1 cellular context compared by ENCODE assay signal in the genomic region with DNA sequence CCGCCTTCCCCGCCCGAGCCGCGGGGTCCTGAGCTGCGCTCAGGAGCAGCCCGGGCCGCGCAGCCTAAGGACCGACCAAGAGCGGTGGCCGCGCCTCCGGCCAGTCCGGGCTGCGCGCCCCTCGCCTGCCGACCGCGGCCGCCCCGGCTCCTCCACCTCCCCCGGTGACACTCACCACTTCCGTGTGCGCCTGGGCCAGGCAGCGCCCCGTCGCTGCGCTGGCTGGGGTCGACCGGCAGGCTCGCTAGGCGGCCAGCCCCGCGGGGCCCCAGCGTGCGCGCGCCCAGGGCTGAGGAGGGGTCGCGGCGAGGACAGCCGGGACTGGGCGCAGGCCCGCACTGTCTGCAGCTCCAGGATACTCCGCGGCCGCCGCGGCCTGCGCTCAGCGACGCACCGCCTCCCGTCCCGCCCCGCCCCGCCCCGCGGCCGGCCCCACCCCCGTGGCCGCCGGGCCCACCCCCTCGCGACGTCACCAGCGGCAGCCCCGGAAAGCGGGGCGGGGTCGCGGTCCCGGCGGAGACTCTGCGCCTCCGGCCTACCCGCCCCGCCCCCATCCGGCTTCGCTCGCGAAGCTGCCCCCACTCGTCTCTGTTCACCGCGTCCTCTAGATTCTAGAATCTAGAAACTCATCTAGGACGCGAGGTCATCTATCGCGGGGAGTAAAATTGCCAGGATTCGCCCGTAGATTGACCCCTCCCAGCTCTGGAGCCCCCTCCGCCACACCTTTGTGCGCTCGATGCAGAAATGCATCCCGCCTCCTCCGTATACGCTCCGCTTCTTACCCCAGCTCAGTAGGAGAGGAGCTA.
A peak's percentile ranks its signal among the peaks of the same experiment; 100 is the strongest.
TF ChIP-seq lines count a peak whose summit lies in the region.

A gene (minus strand): TSS at position 392 of the 806 bp plus-strand sequence. CDS start 80,285 bp downstream, outside the sequence.

TF ChIP-seq in HepG2, 621 proteins besides CTCF, POLR2A, EP300 and RAD21 (continued from another document and continues in another):
- TF ChIP-seq, protein P1, sequence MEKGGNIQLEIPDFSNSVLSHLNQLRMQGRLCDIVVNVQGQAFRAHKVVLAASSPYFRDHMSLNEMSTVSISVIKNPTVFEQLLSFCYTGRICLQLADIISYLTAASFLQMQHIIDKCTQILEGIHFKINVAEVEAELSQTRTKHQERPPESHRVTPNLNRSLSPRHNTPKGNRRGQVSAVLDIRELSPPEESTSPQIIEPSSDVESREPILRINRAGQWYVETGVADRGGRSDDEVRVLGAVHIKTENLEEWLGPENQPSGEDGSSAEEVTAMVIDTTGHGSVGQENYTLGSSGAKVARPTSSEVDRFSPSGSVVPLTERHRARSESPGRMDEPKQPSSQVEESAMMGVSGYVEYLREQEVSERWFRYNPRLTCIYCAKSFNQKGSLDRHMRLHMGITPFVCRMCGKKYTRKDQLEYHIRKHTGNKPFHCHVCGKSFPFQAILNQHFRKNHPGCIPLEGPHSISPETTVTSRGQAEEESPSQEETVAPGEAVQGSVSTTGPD (CRISPR knock-in tag; IDR thresholded peaks at IDR 0.05): no peak
- peak; percentile 67; the same call in 1 of the 2 replicates for TF ChIP-seq SP4 (CRISPR knock-in tag; IDR thresholded peaks at IDR 0.05)
- 0 out of 2 replicates have a peak, but pooled peaks have one; percentile 46 for TF ChIP-seq IRX3 (CRISPR knock-in tag; IDR thresholded peaks at IDR 0.05; ENCODE audit: borderline replicate concordance, low read depth)
- no peak; the same call in 1 of the 2 replicates for TF ChIP-seq ZNF776 (CRISPR knock-in tag; IDR thresholded peaks at IDR 0.05)
- no peak for TF ChIP-seq ZNF549 (CRISPR knock-in tag; IDR thresholded peaks at IDR 0.05)
- TF ChIP-seq, protein P2, sequence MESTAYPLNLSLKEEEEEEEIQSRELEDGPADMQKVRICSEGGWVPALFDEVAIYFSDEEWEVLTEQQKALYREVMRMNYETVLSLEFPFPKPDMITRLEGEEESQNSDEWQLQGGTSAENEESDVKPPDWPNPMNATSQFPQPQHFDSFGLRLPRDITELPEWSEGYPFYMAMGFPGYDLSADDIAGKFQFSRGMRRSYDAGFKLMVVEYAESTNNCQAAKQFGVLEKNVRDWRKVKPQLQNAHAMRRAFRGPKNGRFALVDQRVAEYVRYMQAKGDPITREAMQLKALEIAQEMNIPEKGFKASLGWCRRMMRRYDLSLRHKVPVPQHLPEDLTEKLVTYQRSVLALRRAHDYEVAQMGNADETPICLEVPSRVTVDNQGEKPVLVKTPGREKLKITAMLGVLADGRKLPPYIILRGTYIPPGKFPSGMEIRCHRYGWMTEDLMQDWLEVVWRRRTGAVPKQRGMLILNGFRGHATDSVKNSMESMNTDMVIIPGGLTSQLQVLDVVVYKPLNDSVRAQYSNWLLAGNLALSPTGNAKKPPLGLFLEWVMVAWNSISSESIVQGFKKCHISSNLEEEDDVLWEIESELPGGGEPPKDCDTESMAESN (CRISPR knock-in tag; conservative IDR thresholded peaks at IDR 0.05): peak; percentile 60; the same call in 1 of the 2 replicates
- TF ChIP-seq ZNF563 (CRISPR knock-in tag; IDR thresholded peaks at IDR 0.05): peak; percentile 82
- TF ChIP-seq ZNF557 (CRISPR knock-in tag; IDR thresholded peaks at IDR 0.05): no peak
- TF ChIP-seq RARA (CRISPR knock-in tag; IDR thresholded peaks at IDR 0.05): peak; percentile 30; the same call in 1 of the 2 replicates
- TF ChIP-seq ETV5 (CRISPR knock-in tag; IDR thresholded peaks at IDR 0.05; ENCODE audit: borderline replicate concordance): peak; percentile 28; the same call in 1 of the 2 replicates
- TF ChIP-seq, protein P3, sequence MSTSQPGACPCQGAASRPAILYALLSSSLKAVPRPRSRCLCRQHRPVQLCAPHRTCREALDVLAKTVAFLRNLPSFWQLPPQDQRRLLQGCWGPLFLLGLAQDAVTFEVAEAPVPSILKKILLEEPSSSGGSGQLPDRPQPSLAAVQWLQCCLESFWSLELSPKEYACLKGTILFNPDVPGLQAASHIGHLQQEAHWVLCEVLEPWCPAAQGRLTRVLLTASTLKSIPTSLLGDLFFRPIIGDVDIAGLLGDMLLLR (CRISPR knock-in tag; IDR thresholded peaks at IDR 0.05): no peak
- no peak for TF ChIP-seq KDM4B (CRISPR knock-in tag; IDR thresholded peaks at IDR 0.05)
- TF ChIP-seq, protein P4, sequence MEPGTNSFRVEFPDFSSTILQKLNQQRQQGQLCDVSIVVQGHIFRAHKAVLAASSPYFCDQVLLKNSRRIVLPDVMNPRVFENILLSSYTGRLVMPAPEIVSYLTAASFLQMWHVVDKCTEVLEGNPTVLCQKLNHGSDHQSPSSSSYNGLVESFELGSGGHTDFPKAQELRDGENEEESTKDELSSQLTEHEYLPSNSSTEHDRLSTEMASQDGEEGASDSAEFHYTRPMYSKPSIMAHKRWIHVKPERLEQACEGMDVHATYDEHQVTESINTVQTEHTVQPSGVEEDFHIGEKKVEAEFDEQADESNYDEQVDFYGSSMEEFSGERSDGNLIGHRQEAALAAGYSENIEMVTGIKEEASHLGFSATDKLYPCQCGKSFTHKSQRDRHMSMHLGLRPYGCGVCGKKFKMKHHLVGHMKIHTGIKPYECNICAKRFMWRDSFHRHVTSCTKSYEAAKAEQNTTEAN (CRISPR knock-in tag; conservative IDR thresholded peaks at IDR 0.05): 0 out of 2 replicates have a peak, but pooled peaks have one; percentile 55
- TF ChIP-seq, protein P5, sequence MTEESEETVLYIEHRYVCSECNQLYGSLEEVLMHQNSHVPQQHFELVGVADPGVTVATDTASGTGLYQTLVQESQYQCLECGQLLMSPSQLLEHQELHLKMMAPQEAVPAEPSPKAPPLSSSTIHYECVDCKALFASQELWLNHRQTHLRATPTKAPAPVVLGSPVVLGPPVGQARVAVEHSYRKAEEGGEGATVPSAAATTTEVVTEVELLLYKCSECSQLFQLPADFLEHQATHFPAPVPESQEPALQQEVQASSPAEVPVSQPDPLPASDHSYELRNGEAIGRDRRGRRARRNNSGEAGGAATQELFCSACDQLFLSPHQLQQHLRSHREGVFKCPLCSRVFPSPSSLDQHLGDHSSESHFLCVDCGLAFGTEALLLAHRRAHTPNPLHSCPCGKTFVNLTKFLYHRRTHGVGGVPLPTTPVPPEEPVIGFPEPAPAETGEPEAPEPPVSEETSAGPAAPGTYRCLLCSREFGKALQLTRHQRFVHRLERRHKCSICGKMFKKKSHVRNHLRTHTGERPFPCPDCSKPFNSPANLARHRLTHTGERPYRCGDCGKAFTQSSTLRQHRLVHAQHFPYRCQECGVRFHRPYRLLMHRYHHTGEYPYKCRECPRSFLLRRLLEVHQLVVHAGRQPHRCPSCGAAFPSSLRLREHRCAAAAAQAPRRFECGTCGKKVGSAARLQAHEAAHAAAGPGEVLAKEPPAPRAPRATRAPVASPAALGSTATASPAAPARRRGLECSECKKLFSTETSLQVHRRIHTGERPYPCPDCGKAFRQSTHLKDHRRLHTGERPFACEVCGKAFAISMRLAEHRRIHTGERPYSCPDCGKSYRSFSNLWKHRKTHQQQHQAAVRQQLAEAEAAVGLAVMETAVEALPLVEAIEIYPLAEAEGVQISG (CRISPR knock-in tag; IDR thresholded peaks at IDR 0.05): peak; percentile 70; the same call in 1 of the 2 replicates
- no peak for TF ChIP-seq NR2F2 (IDR thresholded peaks at IDR 0.05; ENCODE audit: borderline replicate concordance, low read depth)
- no peak for TF ChIP-seq TCF7L2 (IDR thresholded peaks at IDR 0.05; ENCODE audit: low read depth, low read length)
- TF ChIP-seq, protein P6, sequence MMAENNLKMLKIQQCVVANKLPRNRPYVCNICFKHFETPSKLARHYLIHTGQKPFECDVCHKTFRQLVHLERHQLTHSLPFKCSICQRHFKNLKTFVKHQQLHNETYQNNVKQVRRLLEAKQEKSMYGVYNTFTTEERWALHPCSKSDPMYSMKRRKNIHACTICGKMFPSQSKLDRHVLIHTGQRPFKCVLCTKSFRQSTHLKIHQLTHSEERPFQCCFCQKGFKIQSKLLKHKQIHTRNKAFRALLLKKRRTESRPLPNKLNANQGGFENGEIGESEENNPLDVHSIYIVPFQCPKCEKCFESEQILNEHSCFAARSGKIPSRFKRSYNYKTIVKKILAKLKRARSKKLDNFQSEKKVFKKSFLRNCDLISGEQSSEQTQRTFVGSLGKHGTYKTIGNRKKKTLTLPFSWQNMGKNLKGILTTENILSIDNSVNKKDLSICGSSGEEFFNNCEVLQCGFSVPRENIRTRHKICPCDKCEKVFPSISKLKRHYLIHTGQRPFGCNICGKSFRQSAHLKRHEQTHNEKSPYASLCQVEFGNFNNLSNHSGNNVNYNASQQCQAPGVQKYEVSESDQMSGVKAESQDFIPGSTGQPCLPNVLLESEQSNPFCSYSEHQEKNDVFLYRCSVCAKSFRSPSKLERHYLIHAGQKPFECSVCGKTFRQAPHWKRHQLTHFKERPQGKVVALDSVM (CRISPR knock-in tag; IDR thresholded peaks at IDR 0.05): no peak
- TF ChIP-seq, protein P7, sequence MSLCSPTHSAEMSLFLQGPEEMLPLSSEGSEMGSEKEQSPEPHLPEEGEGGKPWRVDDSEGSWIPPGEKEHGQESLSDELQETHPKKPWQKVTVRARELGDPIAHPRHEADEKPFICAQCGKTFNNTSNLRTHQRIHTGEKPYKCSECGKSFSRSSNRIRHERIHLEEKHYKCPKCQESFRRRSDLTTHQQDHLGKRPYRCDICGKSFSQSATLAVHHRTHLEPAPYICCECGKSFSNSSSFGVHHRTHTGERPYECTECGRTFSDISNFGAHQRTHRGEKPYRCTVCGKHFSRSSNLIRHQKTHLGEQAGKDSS (CRISPR knock-in tag; IDR thresholded peaks at IDR 0.05; ENCODE audit: borderline replicate concordance, low read depth): peak; percentile 67
- TF ChIP-seq PAWR (CRISPR knock-in tag; IDR thresholded peaks at IDR 0.05; ENCODE audit: borderline replicate concordance): no peak
- TF ChIP-seq, protein P8, sequence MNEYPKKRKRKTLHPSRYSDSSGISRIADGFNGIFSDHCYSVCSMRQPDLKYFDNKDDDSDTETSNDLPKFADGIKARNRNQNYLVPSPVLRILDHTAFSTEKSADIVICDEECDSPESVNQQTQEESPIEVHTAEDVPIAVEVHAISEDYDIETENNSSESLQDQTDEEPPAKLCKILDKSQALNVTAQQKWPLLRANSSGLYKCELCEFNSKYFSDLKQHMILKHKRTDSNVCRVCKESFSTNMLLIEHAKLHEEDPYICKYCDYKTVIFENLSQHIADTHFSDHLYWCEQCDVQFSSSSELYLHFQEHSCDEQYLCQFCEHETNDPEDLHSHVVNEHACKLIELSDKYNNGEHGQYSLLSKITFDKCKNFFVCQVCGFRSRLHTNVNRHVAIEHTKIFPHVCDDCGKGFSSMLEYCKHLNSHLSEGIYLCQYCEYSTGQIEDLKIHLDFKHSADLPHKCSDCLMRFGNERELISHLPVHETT (CRISPR knock-in tag; conservative IDR thresholded peaks at IDR 0.05): 0 out of 2 replicates have a peak, but pooled peaks have one; percentile 14
- no peak for TF ChIP-seq JUND (CRISPR knock-in tag; IDR thresholded peaks at IDR 0.05)
- TF ChIP-seq, protein P9, sequence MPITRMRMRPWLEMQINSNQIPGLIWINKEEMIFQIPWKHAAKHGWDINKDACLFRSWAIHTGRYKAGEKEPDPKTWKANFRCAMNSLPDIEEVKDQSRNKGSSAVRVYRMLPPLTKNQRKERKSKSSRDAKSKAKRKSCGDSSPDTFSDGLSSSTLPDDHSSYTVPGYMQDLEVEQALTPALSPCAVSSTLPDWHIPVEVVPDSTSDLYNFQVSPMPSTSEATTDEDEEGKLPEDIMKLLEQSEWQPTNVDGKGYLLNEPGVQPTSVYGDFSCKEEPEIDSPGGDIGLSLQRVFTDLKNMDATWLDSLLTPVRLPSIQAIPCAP (CRISPR knock-in tag; IDR thresholded peaks at IDR 0.05; ENCODE audit: low read depth): no peak
- no peak for TF ChIP-seq ATM (IDR thresholded peaks at IDR 0.05; ENCODE audit: borderline replicate concordance)
- no peak for TF ChIP-seq NFYC (CRISPR knock-in tag; IDR thresholded peaks at IDR 0.05)
- TF ChIP-seq ERF (CRISPR knock-in tag; IDR thresholded peaks at IDR 0.05): 0 out of 2 replicates have a peak, but pooled peaks have one; percentile 12
- TF ChIP-seq, protein P10, sequence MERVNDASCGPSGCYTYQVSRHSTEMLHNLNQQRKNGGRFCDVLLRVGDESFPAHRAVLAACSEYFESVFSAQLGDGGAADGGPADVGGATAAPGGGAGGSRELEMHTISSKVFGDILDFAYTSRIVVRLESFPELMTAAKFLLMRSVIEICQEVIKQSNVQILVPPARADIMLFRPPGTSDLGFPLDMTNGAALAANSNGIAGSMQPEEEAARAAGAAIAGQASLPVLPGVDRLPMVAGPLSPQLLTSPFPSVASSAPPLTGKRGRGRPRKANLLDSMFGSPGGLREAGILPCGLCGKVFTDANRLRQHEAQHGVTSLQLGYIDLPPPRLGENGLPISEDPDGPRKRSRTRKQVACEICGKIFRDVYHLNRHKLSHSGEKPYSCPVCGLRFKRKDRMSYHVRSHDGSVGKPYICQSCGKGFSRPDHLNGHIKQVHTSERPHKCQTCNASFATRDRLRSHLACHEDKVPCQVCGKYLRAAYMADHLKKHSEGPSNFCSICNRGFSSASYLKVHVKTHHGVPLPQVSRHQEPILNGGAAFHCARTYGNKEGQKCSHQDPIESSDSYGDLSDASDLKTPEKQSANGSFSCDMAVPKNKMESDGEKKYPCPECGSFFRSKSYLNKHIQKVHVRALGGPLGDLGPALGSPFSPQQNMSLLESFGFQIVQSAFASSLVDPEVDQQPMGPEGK (CRISPR knock-in tag; IDR thresholded peaks at IDR 0.05): peak; percentile 27
- no peak for TF ChIP-seq SETDB1 (CRISPR knock-in tag; IDR thresholded peaks at IDR 0.05; ENCODE audit: borderline replicate concordance)
- TF ChIP-seq, protein P11, sequence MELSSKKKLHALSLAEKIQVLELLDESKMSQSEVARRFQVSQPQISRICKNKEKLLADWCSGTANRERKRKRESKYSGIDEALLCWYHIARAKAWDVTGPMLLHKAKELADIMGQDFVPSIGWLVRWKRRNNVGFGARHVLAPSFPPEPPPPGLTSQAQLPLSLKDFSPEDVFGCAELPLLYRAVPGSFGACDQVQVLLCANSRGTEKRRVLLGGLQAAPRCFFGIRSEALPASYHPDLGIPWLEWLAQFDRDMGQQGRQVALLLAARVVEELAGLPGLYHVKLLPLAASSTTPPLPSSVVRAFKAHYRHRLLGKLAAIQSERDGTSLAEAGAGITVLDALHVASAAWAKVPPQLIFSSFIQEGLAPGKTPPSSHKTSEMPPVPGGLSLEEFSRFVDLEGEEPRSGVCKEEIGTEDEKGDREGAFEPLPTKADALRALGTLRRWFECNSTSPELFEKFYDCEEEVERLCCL (CRISPR knock-in tag; IDR thresholded peaks at IDR 0.05; ENCODE audit: borderline replicate concordance): no peak
- TF ChIP-seq, protein P12, sequence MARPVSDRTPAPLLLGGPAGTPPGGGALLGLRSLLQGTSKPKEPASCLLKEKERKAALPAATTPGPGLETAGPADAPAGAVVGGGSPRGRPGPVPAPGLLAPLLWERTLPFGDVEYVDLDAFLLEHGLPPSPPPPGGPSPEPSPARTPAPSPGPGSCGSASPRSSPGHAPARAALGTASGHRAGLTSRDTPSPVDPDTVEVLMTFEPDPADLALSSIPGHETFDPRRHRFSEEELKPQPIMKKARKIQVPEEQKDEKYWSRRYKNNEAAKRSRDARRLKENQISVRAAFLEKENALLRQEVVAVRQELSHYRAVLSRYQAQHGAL (CRISPR knock-in tag; IDR thresholded peaks at IDR 0.05; ENCODE audit: not compliant biosample characterization): no peak
- TF ChIP-seq KAT2B (IDR thresholded peaks at IDR 0.05; ENCODE audit: borderline replicate concordance, low read depth, low read length): no peak
- peak; percentile 83 for TF ChIP-seq ZSCAN31 (CRISPR knock-in tag; IDR thresholded peaks at IDR 0.05; ENCODE audit: low read depth)
- TF ChIP-seq, protein P13, sequence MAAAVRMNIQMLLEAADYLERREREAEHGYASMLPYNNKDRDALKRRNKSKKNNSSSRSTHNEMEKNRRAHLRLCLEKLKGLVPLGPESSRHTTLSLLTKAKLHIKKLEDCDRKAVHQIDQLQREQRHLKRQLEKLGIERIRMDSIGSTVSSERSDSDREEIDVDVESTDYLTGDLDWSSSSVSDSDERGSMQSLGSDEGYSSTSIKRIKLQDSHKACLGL (CRISPR knock-in tag; IDR thresholded peaks at IDR 0.05): peak; percentile 66; the same call in 1 of the 2 replicates
